In genomic region chr6:31861150-31861549, GRCh38 we compare ENCODE assay signal across 16 cellular contexts. TPM values are rescaled to one million over a fixed set of nuclear protein-coding genes. Genes with fewer than 3 reads are reported as not detected.
DNase-seq lines count a peak whose midpoint lies in the region; ATAC-seq and TF ChIP-seq lines count a peak whose summit lies in the region.
"Had no signal": no experiment of that assay in that cellular context is flagged by ENCODE, and none has a peak within 500 bp of the region (broad histone marks: within the 10 kb centered on the region; RNA-seq: fewer than 3 reads in every experiment).

No MANE protein-coding gene starts in this region.

- no peaks in the 10 kb centered on the region for H3K9me3 Mint-ChIP-seq in activated T-helper 1 cell treated with anti-CD3 and anti-CD28 coated beads, Interleukin-12 subunit alpha, Interleukin-12 subunit beta, Interleukin-2, Interleukin-4 antibody, amounts not matched to agents 30 ng/mL and 10 ng/mL and 1 ng/mL, durations not matched to agents 14 hours and 24 hours and 36 hours
- H3K9me3 Mint-ChIP-seq in naive B cell (no peaks in the 10 kb centered on the region), type B pancreatic cell (no peaks in the 10 kb centered on the region)

- WGBS in heart right ventricle, 2 donors, result 92 to 95% methylated on average over 7 of the region's 7 CpGs

- peaks cover 8 to 29% (median 21%) of the 10 kb centered on the region in 9 donors for H3K4me1 ChIP-seq in heart right ventricle

- peaks cover 3% of the 10 kb centered on the region for H3K27me3 Mint-ChIP-seq in activated T-helper 1 cell treated with anti-CD3 and anti-CD28 coated beads, Interleukin-12 subunit alpha, Interleukin-12 subunit beta, Interleukin-2, Interleukin-4 antibody, amounts not matched to agents 30 ng/mL and 10 ng/mL and 1 ng/mL, durations not matched to agents 14 hours and 24 hours and 36 hours (ENCODE audit: insufficient read depth)
- H3K27me3 Mint-ChIP-seq in naive B cell, result no peaks in the 10 kb centered on the region
- no peaks in the 10 kb centered on the region for H3K27me3 Mint-ChIP-seq in type B pancreatic cell

- no peak for TF ChIP-seq CTCF in heart right ventricle (IDR thresholded peaks at IDR 0.05)
- TF ChIP-seq CTCF in type B pancreatic cell (conservative IDR thresholded peaks at IDR 0.05), result no peak
- no peak for TF ChIP-seq CTCF in dorsolateral prefrontal cortex (IDR thresholded peaks at IDR 0.05 in 54 of 56, conservative IDR thresholded peaks at IDR 0.05 in 2 of 56; ENCODE audit: low read depth in 1 of 56, partially characterized antibody in 56 of 56)

- no peak for ATAC-seq in Right ventricle myocardium superior (ENCODE audit: poor library complexity)
- no peak for ATAC-seq in heart right ventricle
- no peak for ATAC-seq in naive B cell (ENCODE audit: low read depth in 2 of 2)

- H3K27me3 ChIP-seq in heart right ventricle (no peaks in the 10 kb centered on the region), dorsolateral prefrontal cortex (no peaks in the 10 kb centered on the region)
- H3K27me3 ChIP-seq: colonic mucosa had no signal

- peak overlapping the region; percentile 97 for H3K4me3 Mint-ChIP-seq in activated T-helper 1 cell treated with anti-CD3 and anti-CD28 coated beads, Interleukin-12 subunit alpha, Interleukin-12 subunit beta, Interleukin-2, Interleukin-4 antibody, amounts not matched to agents 30 ng/mL and 10 ng/mL and 1 ng/mL, durations not matched to agents 14 hours and 24 hours and 36 hours
- peak overlapping the region in 6 of 8 donors; percentile 47 to 97 (median 88) for H3K4me3 Mint-ChIP-seq in naive B cell
- peak overlapping the region; percentile 66 for H3K4me3 Mint-ChIP-seq in type B pancreatic cell

- intact Hi-C loops in Right ventricle myocardium superior (cut with DNase I), result no loop called here
- intact Hi-C loops in heart right ventricle (cut with DNase I), result loop anchor here in 1 of 10 donors (10.0 kb wide), 1 partner anchor 176 kb away; the partner anchor contains the start of gene LY6G5C
- intact Hi-C loops in activated T-helper 1 cell treated with anti-CD3 and anti-CD28 coated beads, Interleukin-12 subunit alpha, Interleukin-12 subunit beta, Interleukin-2, Interleukin-4 antibody, amounts not matched to agents 30 ng/mL and 10 ng/mL and 1 ng/mL, durations not matched to agents 14 hours and 24 hours and 36 hours (cut with micrococcal nuclease), result loop anchor here (10.0 kb wide), 1 partner anchor 1246 kb away; the partner anchor contains the start of genes MRPS18B and PPP1R10
- intact Hi-C loops in dorsolateral prefrontal cortex (cut with DNase I), result loop anchor here (10.0 kb wide), 3 partner anchors 126 to 176 kb away; partner anchors contain the start of genes ABHD16A (in 1 of the 2), CLIC1 (in 1 of the 2), LY6G5C (in 1 of the 2) and LY6G6F (in 1 of the 2)

- H3K4me1 Mint-ChIP-seq in activated T-helper 1 cell treated with anti-CD3 and anti-CD28 coated beads, Interleukin-12 subunit alpha, Interleukin-12 subunit beta, Interleukin-2, Interleukin-4 antibody, amounts not matched to agents 30 ng/mL and 10 ng/mL and 1 ng/mL, durations not matched to agents 14 hours and 24 hours and 36 hours (ENCODE audit: low read depth), result peaks cover 37% of the 10 kb centered on the region
- H3K4me1 Mint-ChIP-seq in naive B cell (peaks cover 17 to 40% (median 18%) of the 10 kb centered on the region in 3 donors), type B pancreatic cell (ENCODE audit: unreplicated experiment) (peaks cover 23% of the 10 kb centered on the region)

- H3K27ac Mint-ChIP-seq in activated T-helper 1 cell treated with anti-CD3 and anti-CD28 coated beads, Interleukin-12 subunit alpha, Interleukin-12 subunit beta, Interleukin-2, Interleukin-4 antibody, amounts not matched to agents 30 ng/mL and 10 ng/mL and 1 ng/mL, durations not matched to agents 14 hours and 24 hours and 36 hours, result peak overlapping the region; percentile 58
- H3K27ac Mint-ChIP-seq in naive B cell, result peak overlapping the region in 2 of 6 donors; percentile 84 to 97
- H3K27ac Mint-ChIP-seq in type B pancreatic cell, result no peak overlapping the region

- H3K27ac ChIP-seq in heart right ventricle, result no peak overlapping the region
- peak overlapping the region in 1 of 59 donors; percentile 91 for H3K27ac ChIP-seq in dorsolateral prefrontal cortex
- H3K27ac ChIP-seq: colonic mucosa, parathyroid adenoma had no signal

- DNase-seq in Right ventricle myocardium superior (peak; percentile 37), heart right ventricle (no peak), naive B cell (no peak), type B pancreatic cell (ENCODE audit: extremely low spot score, unreplicated experiment) (no peak), dorsolateral prefrontal cortex (no peak), cerebellar nuclear complex (lab: John Stamatoyannopoulos, UW) (no peak)
- no peak for DNase-seq in activated T-helper 1 cell treated with anti-CD3 and anti-CD28 coated beads, Interleukin-12 subunit alpha, Interleukin-12 subunit beta, Interleukin-2, Interleukin-4 antibody, amounts not matched to agents 30 ng/mL and 10 ng/mL and 1 ng/mL, durations not matched to agents 14 hours and 24 hours and 36 hours (ENCODE audit: low spot score)
- no peak for DNase-seq in activated effector memory CD4-positive, alpha-beta T cell treated with anti-CD3 and anti-CD28 coated beads, Interleukin-2, amount 50 U/mL, for 16 hours
- DNase-seq: activated CD4-positive, CD25-positive, alpha-beta regulatory T cell treated with anti-CD3 and anti-CD28 coated beads, Interleukin-2, amount 50 U/mL, for 72 hours; colonic mucosa; DMS153; kidney; NCI-H2107; NCI-H774 had no signal

- peaks cover 0 to 50% (median 21%) of the 10 kb centered on the region in 9 donors for H3K36me3 ChIP-seq in heart right ventricle

- H3K4me3 ChIP-seq in heart right ventricle, result no peak overlapping the region
- peak overlapping the region in 25 of 59 donors; percentile 75 to 99 (median 91) for H3K4me3 ChIP-seq in dorsolateral prefrontal cortex

- peaks cover 11% of the 10 kb centered on the region for H3K36me3 Mint-ChIP-seq in activated T-helper 1 cell treated with anti-CD3 and anti-CD28 coated beads, Interleukin-12 subunit alpha, Interleukin-12 subunit beta, Interleukin-2, Interleukin-4 antibody, amounts not matched to agents 30 ng/mL and 10 ng/mL and 1 ng/mL, durations not matched to agents 14 hours and 24 hours and 36 hours (ENCODE audit: low read depth)
- no peaks in the 10 kb centered on the region for H3K36me3 Mint-ChIP-seq in naive B cell
- peaks cover 5% of the 10 kb centered on the region for H3K36me3 Mint-ChIP-seq in type B pancreatic cell

- no peaks in the 10 kb centered on the region for H3K9me3 ChIP-seq in heart right ventricle
- H3K9me3 ChIP-seq: colonic mucosa had no signal

RNA-seq across cellular contexts. Expression of gene NEU1, which starts 1.5 kb away (rescaled TPM):
- total RNA-seq in Right ventricle myocardium superior, result 24.1 TPM
- 10 to 100 TPM; 18.1 to 32.4 (median 22.3) TPM for total RNA-seq in heart right ventricle
- 10 to 100 TPM; 15.7 to 48.0 TPM for polyA plus RNA-seq in heart right ventricle
- total RNA-seq in activated T-helper 1 cell treated with anti-CD3 and anti-CD28 coated beads, Interleukin-12 subunit alpha, Interleukin-12 subunit beta, Interleukin-2, Interleukin-4 antibody, amounts not matched to agents 30 ng/mL and 10 ng/mL and 1 ng/mL, durations not matched to agents 14 hours and 24 hours and 36 hours, result 22.1 and 24.3 TPM in 2 replicates
- 10 to 100 TPM; 10.9 to 19.5 (median 18.2) TPM for polyA plus RNA-seq in naive B cell (ENCODE audit: low read depth in 6 of 6)
- total RNA-seq in type B pancreatic cell (ENCODE audit: low replicate concordance), result 46.9 and 62.5 TPM in 2 replicates
- 10 to 100 TPM; 16.0 to 38.4 (median 27.6) TPM for total RNA-seq in dorsolateral prefrontal cortex

RNA-seq across cellular contexts. Expression of gene SLC44A4, which starts 17.6 kb away (rescaled TPM):
- not detected for total RNA-seq in Right ventricle myocardium superior
- under 1 TPM in 2 of 10 donors, not detected in 8; 0.14 to 0.24 TPM for total RNA-seq in heart right ventricle
- polyA plus RNA-seq in heart right ventricle, result under 1 TPM in 1 of 2 donors, not detected in 1; 0.03 TPM
- 0.12 TPM in 1 of 2 replicates, not detected in the other for total RNA-seq in activated T-helper 1 cell treated with anti-CD3 and anti-CD28 coated beads, Interleukin-12 subunit alpha, Interleukin-12 subunit beta, Interleukin-2, Interleukin-4 antibody, amounts not matched to agents 30 ng/mL and 10 ng/mL and 1 ng/mL, durations not matched to agents 14 hours and 24 hours and 36 hours
- not detected for polyA plus RNA-seq in naive B cell (ENCODE audit: low read depth in 6 of 6)
- 8.8 and 10.6 TPM in 2 replicates for total RNA-seq in type B pancreatic cell (ENCODE audit: low replicate concordance)
- total RNA-seq in dorsolateral prefrontal cortex, result 1 to 10 TPM in 1 of 120 experiments, under 1 TPM in 4, not detected in 115; 0.18 to 1.7 (median 0.26) TPM
- total RNA-seq: RPMI7951 had no signal

RNA-seq across cellular contexts. Expression of gene HSPA1B, which starts 33.6 kb away (rescaled TPM):
- total RNA-seq in Right ventricle myocardium superior, result 236 TPM
- total RNA-seq in heart right ventricle, result 100 to 1,000 TPM; 126 to 258 (median 169) TPM
- 100 to 1,000 TPM in 1 of 2 donors, 10 to 100 TPM in 1; 16.9 to 122 TPM for polyA plus RNA-seq in heart right ventricle
- 152 and 155 TPM in 2 replicates for total RNA-seq in activated T-helper 1 cell treated with anti-CD3 and anti-CD28 coated beads, Interleukin-12 subunit alpha, Interleukin-12 subunit beta, Interleukin-2, Interleukin-4 antibody, amounts not matched to agents 30 ng/mL and 10 ng/mL and 1 ng/mL, durations not matched to agents 14 hours and 24 hours and 36 hours
- polyA plus RNA-seq in naive B cell (ENCODE audit: low read depth in 6 of 6), result 1 to 10 TPM; 1.1 to 2.8 (median 1.8) TPM
- total RNA-seq in type B pancreatic cell (ENCODE audit: low replicate concordance), result 132 and 252 TPM in 2 replicates
- total RNA-seq in dorsolateral prefrontal cortex, result 1,000 to 10,000 TPM in 12 of 120 experiments, 100 to 1,000 TPM in 108; 119 to 3,588 (median 260) TPM

RNA-seq across cellular contexts. Expression of gene EHMT2, which starts 36.3 kb away (rescaled TPM):
- 15.5 TPM for total RNA-seq in Right ventricle myocardium superior
- total RNA-seq in heart right ventricle, result 10 to 100 TPM in 9 of 10 donors, 1 to 10 TPM in 1; 6.4 to 18.7 (median 14.2) TPM
- polyA plus RNA-seq in heart right ventricle, result 10 to 100 TPM; 13.2 to 21.7 TPM
- 75.9 and 80.4 TPM in 2 replicates for total RNA-seq in activated T-helper 1 cell treated with anti-CD3 and anti-CD28 coated beads, Interleukin-12 subunit alpha, Interleukin-12 subunit beta, Interleukin-2, Interleukin-4 antibody, amounts not matched to agents 30 ng/mL and 10 ng/mL and 1 ng/mL, durations not matched to agents 14 hours and 24 hours and 36 hours
- 10 to 100 TPM; 29.9 to 50.7 (median 35.9) TPM for polyA plus RNA-seq in naive B cell (ENCODE audit: low read depth in 6 of 6)
- 59.9 and 136 TPM in 2 replicates for total RNA-seq in type B pancreatic cell (ENCODE audit: low replicate concordance)
- total RNA-seq in dorsolateral prefrontal cortex, result 100 to 1,000 TPM in 8 of 120 experiments, 10 to 100 TPM in 112; 63.4 to 111 (median 85.5) TPM

RNA-seq across cellular contexts. Expression of gene ZBTB12, which starts 40.7 kb away (rescaled TPM):
- total RNA-seq in Right ventricle myocardium superior (3.1 TPM), heart right ventricle (1 to 10 TPM; 1.5 to 4.9 (median 2.8) TPM), type B pancreatic cell (ENCODE audit: low replicate concordance) (8.2 and 37.7 TPM in 2 replicates), dorsolateral prefrontal cortex (10 to 100 TPM in 15 of 120 experiments, 1 to 10 TPM in 105; 3.7 to 13.7 (median 7.6) TPM)
- polyA plus RNA-seq in heart right ventricle (1 to 10 TPM; 2.0 TPM), naive B cell (ENCODE audit: low read depth in 6 of 6) (under 1 TPM in 1 of 6 donors, not detected in 5; 0.20 TPM)
- 4.6 and 5.1 TPM in 2 replicates for total RNA-seq in activated T-helper 1 cell treated with anti-CD3 and anti-CD28 coated beads, Interleukin-12 subunit alpha, Interleukin-12 subunit beta, Interleukin-2, Interleukin-4 antibody, amounts not matched to agents 30 ng/mL and 10 ng/mL and 1 ng/mL, durations not matched to agents 14 hours and 24 hours and 36 hours
